ENCODE assay signal across 8 cellular contexts in genomic region chr4:185535818-185536729, GRCh38. TPM values are rescaled to one million over a fixed set of nuclear protein-coding genes. Genes with fewer than 3 reads are reported as not detected.
DNase-seq lines count a peak whose midpoint lies in the region; ATAC-seq and TF ChIP-seq lines count a peak whose summit lies in the region.
"Had no signal": no experiment of that assay in that cellular context is flagged by ENCODE, and none has a peak within 500 bp of the region (broad histone marks: within the 10 kb centered on the region; RNA-seq: fewer than 3 reads in every experiment).

No MANE protein-coding gene starts in this region.

- H3K4me3 ChIP-seq in body of pancreas (peak overlapping the region; percentile 6 to 39), stomach (peak overlapping the region; percentile 58 to 89 (median 68))

- H3K27ac Mint-ChIP-seq in IgD-negative memory B cell: no peak overlapping the region

- peak overlapping the region in 3 of 4 donors; percentile 20 to 76 (median 62) for H3K4me3 Mint-ChIP-seq in IgD-negative memory B cell

- H3K9me3 Mint-ChIP-seq in IgD-negative memory B cell: no peaks in the 10 kb centered on the region

- TF ChIP-seq POLR2A in body of pancreas (IDR thresholded peaks at IDR 0.05) (no peak), stomach (IDR thresholded peaks at IDR 0.05) (no peak)

- peaks cover 3 to 7% (median 6%) of the 10 kb centered on the region in 3 donors for H3K4me1 Mint-ChIP-seq in IgD-negative memory B cell

- no peaks in the 10 kb centered on the region for H3K36me3 Mint-ChIP-seq in IgD-negative memory B cell

- H3K27me3 ChIP-seq in body of pancreas (no peaks in the 10 kb centered on the region), stomach (peaks cover 0 to 24% (median 13%) of the 10 kb centered on the region in 3 donors)

- ATAC-seq in body of pancreas (no peak), HG02884 (IDR thresholded peaks at IDR 0.05; ENCODE audit: unreplicated experiment) (no peak)

- peaks cover 23% of the 10 kb centered on the region for H3K27me3 Mint-ChIP-seq in IgD-negative memory B cell

- 15 to 16% methylated on average over 17 of the region's 17 CpGs for WGBS in body of pancreas, 2 donors
- WGBS in stomach, 5 donors: 14 to 22% (median 18%) methylated on average over 17 of the region's 17 CpGs

- DNase-seq in body of pancreas: peak in 3 of 4 donors; percentile 24 to 27 (median 26)
- DNase-seq in left kidney (ENCODE audit: low read depth, low spot score): peak; percentile 24
- no peak for DNase-seq in stomach
- no peak for DNase-seq in NOMO-1 treated with DMSO at 0.1 percent for 48 hours (lab: John Stamatoyannopoulos, UW; ENCODE audit: unreplicated experiment)
- DNase-seq in NCI-H1436 (lab: John Stamatoyannopoulos, UW): no peak
- DNase-seq: erythroblast had no signal

- no peak for TF ChIP-seq CTCF in body of pancreas (IDR thresholded peaks at IDR 0.05)
- TF ChIP-seq CTCF in stomach (IDR thresholded peaks at IDR 0.05): no peak

- intact Hi-C loops in body of pancreas (cut with DNase I): no loop called here
- intact Hi-C loops in stomach (cut with DNase I; ENCODE audit: low total_unique reads): no loop called here

- H3K9me3 ChIP-seq in body of pancreas (no peaks in the 10 kb centered on the region), stomach (no peaks in the 10 kb centered on the region)

- TF ChIP-seq EP300 in stomach (IDR thresholded peaks at IDR 0.05): peak; percentile 37

- H3K27ac ChIP-seq in body of pancreas: peak overlapping the region in 3 of 4 donors; percentile 73 to 87 (median 82)
- peak overlapping the region in 4 of 5 donors; percentile 87 to 93 (median 90) for H3K27ac ChIP-seq in stomach

- peaks cover 6% of the 10 kb centered on the region for H3K4me1 ChIP-seq in body of pancreas
- peaks cover 7 to 28% (median 15%) of the 10 kb centered on the region in 4 donors for H3K4me1 ChIP-seq in stomach

- H3K36me3 ChIP-seq in body of pancreas (replicated peaks in 1 of 2; ENCODE audit: insufficient read depth in 1 of 2, low read depth in 2 of 2) (no peaks in the 10 kb centered on the region), stomach (no peaks in the 10 kb centered on the region)

RNA-seq across cellular contexts. Expression of gene PDLIM3, which starts 0.8 kb away (rescaled TPM):
- polyA plus RNA-seq in IgD-negative memory B cell (0.13 TPM), stomach (100 to 1,000 TPM in 1 of 3 donors, 10 to 100 TPM in 2; 73.9 to 112 (median 77.0) TPM)
- total RNA-seq in body of pancreas (10 to 100 TPM; 22.1 to 40.2 TPM), stomach (100 to 1,000 TPM in 4 of 5 donors, 10 to 100 TPM in 1; 83.1 to 755 (median 259) TPM)

Comparison
In these comparisons a context has a peak if more than half of its experiments do, and no peak if none do; other contexts are left out.
1. DNase-seq: peak in body of pancreas (3 of 4) and left kidney (single experiment); none in stomach (single experiment), NOMO-1 treated with DMSO at 0.1 percent for 48 hours (single experiment) and NCI-H1436 (single experiment).